ENCODE assay signal across 17 cellular contexts in the genomic region with DNA sequence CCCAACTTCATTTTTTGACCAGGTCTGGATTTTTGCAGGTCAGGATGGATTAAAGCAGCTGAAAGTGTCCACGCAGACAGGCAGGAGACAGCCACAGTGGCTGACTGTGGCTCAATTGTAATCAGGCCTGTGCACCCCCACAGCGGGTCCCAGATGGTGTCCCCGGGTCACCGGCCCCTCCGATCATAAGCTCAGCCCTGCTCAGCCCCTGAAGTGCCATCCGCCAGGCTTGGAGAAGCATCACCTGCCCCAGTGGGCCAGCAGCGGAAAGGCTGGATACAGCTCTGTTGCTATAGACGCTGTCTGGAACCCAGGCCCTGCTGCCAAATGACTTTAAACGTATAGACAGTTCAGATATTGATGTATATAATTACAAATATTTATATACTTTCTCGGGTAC.
DNase-seq lines count a peak whose midpoint lies in the region; ATAC-seq and TF ChIP-seq lines count a peak whose summit lies in the region.
"Had no signal": no experiment of that assay in that cellular context is flagged by ENCODE, and none has a peak within 500 bp of the region (broad histone marks: within the 10 kb centered on the region; RNA-seq: fewer than 3 reads in every experiment).

No MANE protein-coding gene starts in this region.

- H2AFZ ChIP-seq in osteoblast (ENCODE audit: low read length): no peak overlapping the region

- H4K20me1 ChIP-seq in osteoblast (ENCODE audit: insufficient read depth, low read length): no peaks in the 10 kb centered on the region

- no peaks in the 10 kb centered on the region for H3K36me3 Mint-ChIP-seq in brain

- no peak overlapping the region for H3K4me3 Mint-ChIP-seq in brain
- H3K4me3 Mint-ChIP-seq: CD8-positive, alpha-beta memory T cell had no signal

- H3K4me1 Mint-ChIP-seq in brain: peaks cover 60% of the 10 kb centered on the region

- no peak overlapping the region for H3K4me2 ChIP-seq in osteoblast (ENCODE audit: insufficient read depth, low read length)

- H3K27ac Mint-ChIP-seq in brain: peak overlapping the region in 3 of 5 experiments; percentile 27 to 42 (median 31)

- peaks cover 0 to 6% (median 0%) of the 10 kb centered on the region in 5 experiments for H3K9me3 Mint-ChIP-seq in brain
- H3K9me3 Mint-ChIP-seq: CD8-positive, alpha-beta memory T cell had no signal

- H3K4me3 ChIP-seq in left ventricle myocardium inferior (no peak overlapping the region), osteoblast (ENCODE audit: insufficient read depth, low read length) (no peak overlapping the region), upper lobe of right lung (no peak overlapping the region)

- no peaks in the 10 kb centered on the region for H3K79me2 ChIP-seq in osteoblast (ENCODE audit: insufficient read depth, low read length)

- TF ChIP-seq CTCF in left ventricle myocardium inferior (IDR thresholded peaks at IDR 0.05; ENCODE audit: borderline replicate concordance): no peak
- no peak for TF ChIP-seq CTCF in brain (conservative IDR thresholded peaks at IDR 0.05)
- TF ChIP-seq CTCF in osteoblast (IDR thresholded peaks at IDR 0.05; ENCODE audit: extremely low read depth, low read depth, low read length): no peak
- no peak for TF ChIP-seq CTCF in upper lobe of right lung (IDR thresholded peaks at IDR 0.05)

- peaks cover 24% of the 10 kb centered on the region for H3K27me3 Mint-ChIP-seq in brain

- H3K4me1 ChIP-seq in left ventricle myocardium inferior (no peaks in the 10 kb centered on the region), osteoblast (ENCODE audit: insufficient read depth, low read length) (no peaks in the 10 kb centered on the region), upper lobe of right lung (no peaks in the 10 kb centered on the region)
- H3K4me1 ChIP-seq: BE2C had no signal

- H3K27me3 ChIP-seq in left ventricle myocardium inferior (ENCODE audit: low read depth): peaks cover 24% of the 10 kb centered on the region
- peaks cover 4% of the 10 kb centered on the region for H3K27me3 ChIP-seq in osteoblast (ENCODE audit: insufficient read depth, low read length)
- no peaks in the 10 kb centered on the region for H3K27me3 ChIP-seq in upper lobe of right lung
- H3K27me3 ChIP-seq: BE2C had no signal

- no peaks in the 10 kb centered on the region for H3K36me3 ChIP-seq in left ventricle myocardium inferior
- no peaks in the 10 kb centered on the region for H3K36me3 ChIP-seq in osteoblast (ENCODE audit: insufficient read depth, low read length)
- H3K36me3 ChIP-seq in upper lobe of right lung: no peaks in the 10 kb centered on the region
- H3K36me3 ChIP-seq: BE2C had no signal

- H3K27ac ChIP-seq in left ventricle myocardium inferior (replicated peaks) (no peak overlapping the region), osteoblast (ENCODE audit: low read depth, low read length) (no peak overlapping the region), upper lobe of right lung (no peak overlapping the region)
- H3K27ac ChIP-seq: HL-60 had no signal

- no peak for ATAC-seq in upper lobe of right lung
- no peak for ATAC-seq in GM21529 (IDR thresholded peaks at IDR 0.05; ENCODE audit: unreplicated experiment)
- ATAC-seq in HG03565 (IDR thresholded peaks at IDR 0.05; ENCODE audit: unreplicated experiment): no peak

- H3K9me3 ChIP-seq in left ventricle myocardium inferior (replicated peaks): no peaks in the 10 kb centered on the region
- no peaks in the 10 kb centered on the region for H3K9me3 ChIP-seq in osteoblast (ENCODE audit: low read depth, low read length)
- H3K9me3 ChIP-seq in upper lobe of right lung: no peaks in the 10 kb centered on the region
- H3K9me3 ChIP-seq: BE2C had no signal

- intact Hi-C loops in cardiac septum (cut with DNase I) (no loop called here), left ventricle myocardium inferior (cut with micrococcal nuclease) (no loop called here), upper lobe of right lung (cut with DNase I) (no loop called here)

- DNase-seq in cardiac septum (ENCODE audit: low spot score) (peak; percentile 56), left ventricle myocardium inferior (no peak), osteoblast (ENCODE audit: insufficient read length, low spot score, missing footprints) (peak; percentile 80), upper lobe of right lung (peak; percentile 48), NCI-H446 treated with DMSO at 0.1 percent for 48 hours (lab: John Stamatoyannopoulos, UW) (no peak)
- DNase-seq: BE2C, DMS 273 treated with DMSO at 0.1 percent for 48 hours, GOT3, KBM-7, NCI-H1048, NCI-H146, NCI-H2171 had no signal

Comparison
In these comparisons a context has a peak if more than half of its experiments do, and no peak if none do; other contexts are left out.
1. DNase-seq: peak in cardiac septum (single experiment), osteoblast (single experiment) and upper lobe of right lung (single experiment); none in left ventricle myocardium inferior (single experiment) and NCI-H446 treated with DMSO at 0.1 percent for 48 hours (single experiment).